8 cellular contexts compared by ENCODE assay signal in genomic region chr11:64245797-64246623, GRCh38. TPM values are rescaled to one million over a fixed set of nuclear protein-coding genes. Genes with fewer than 3 reads are reported as not detected.
A peak's percentile ranks its signal among the peaks of the same experiment; 100 is the strongest.
DNase-seq lines count a peak whose midpoint lies in the region; ATAC-seq and TF ChIP-seq lines count a peak whose summit lies in the region.

No MANE protein-coding gene starts in this region.

- intact Hi-C loops in thyroid gland (cut with DNase I): no loop called here

- H3K4me3 Mint-ChIP-seq in activated T-cell treated with anti-CD3 and anti-CD28 coated beads, Interleukin-2, amount 50 U/mL, for 4 hours: peak overlapping the region; percentile 97
- H3K4me3 Mint-ChIP-seq in neural crest cell: peak overlapping the region; percentile 90

- 1 to 2% methylated on average over 19 to 28 of the region's 47 CpGs for WGBS in thyroid gland, 2 donors

- H3K9me3 Mint-ChIP-seq in activated T-cell treated with anti-CD3 and anti-CD28 coated beads, Interleukin-2, amount 50 U/mL, for 4 hours: no peaks in the 10 kb centered on the region
- H3K9me3 Mint-ChIP-seq in neural crest cell: no peaks in the 10 kb centered on the region

- ATAC-seq in activated T-cell treated with anti-CD3 and anti-CD28 coated beads, Interleukin-2, amount 50 U/mL, for 4 hours: peak; percentile 16 to 20
- no peak for ATAC-seq in GM18498 (IDR thresholded peaks at IDR 0.05; ENCODE audit: unreplicated experiment)

- H3K4me3 ChIP-seq in thyroid gland (replicated peaks in 1 of 3): peak overlapping the region; percentile 3 to 66 (median 55)

- peak in 1 of 2 donors; percentile 14 for TF ChIP-seq POLR2A in thyroid gland (IDR thresholded peaks at IDR 0.05)

- H3K27me3 ChIP-seq in thyroid gland: no peaks in the 10 kb centered on the region

- peak overlapping the region; percentile 53 to 84 (median 65) for H3K27ac ChIP-seq in thyroid gland

- peak overlapping the region; percentile 19 for H3K27ac Mint-ChIP-seq in neural crest cell (ENCODE audit: unreplicated experiment)

- H3K27me3 Mint-ChIP-seq in activated T-cell treated with anti-CD3 and anti-CD28 coated beads, Interleukin-2, amount 50 U/mL, for 4 hours (ENCODE audit: low read depth): no peaks in the 10 kb centered on the region
- peaks cover 5% of the 10 kb centered on the region for H3K27me3 Mint-ChIP-seq in neural crest cell (ENCODE audit: low read depth)

- DNase-seq in NCI-H146 (lab: John Stamatoyannopoulos, UW) (peak; percentile 60), NCI-H146 treated with DMSO at 0.1 percent for 48 hours (lab: John Stamatoyannopoulos, UW; ENCODE audit: unreplicated experiment) (no peak), NOMO-1 treated with dmso at 0.1 percent for 144 hours (lab: John Stamatoyannopoulos, UW; ENCODE audit: unreplicated experiment) (peak; percentile 34), fibroblast of gingiva (ENCODE audit: low read depth) (peak; percentile 83), neural crest cell (ENCODE audit: low read depth, low spot score) (no peak), thyroid gland (peak; percentile 74 to 81)
- peak; percentile 82 for DNase-seq in activated T-cell treated with anti-CD3 and anti-CD28 coated beads, Interleukin-2, amount 50 U/mL, for 4 hours

- no peaks in the 10 kb centered on the region for H3K9me3 ChIP-seq in thyroid gland

- TF ChIP-seq CTCF in neural crest cell (conservative IDR thresholded peaks at IDR 0.05): no peak
- TF ChIP-seq CTCF in thyroid gland (IDR thresholded peaks at IDR 0.05): no peak

- H3K4me1 Mint-ChIP-seq in activated T-cell treated with anti-CD3 and anti-CD28 coated beads, Interleukin-2, amount 50 U/mL, for 4 hours (ENCODE audit: low read depth): peaks cover 28% of the 10 kb centered on the region
- H3K4me1 Mint-ChIP-seq in neural crest cell: peaks cover 20% of the 10 kb centered on the region

- H3K36me3 ChIP-seq in thyroid gland: no peaks in the 10 kb centered on the region

- no peaks in the 10 kb centered on the region for H3K36me3 Mint-ChIP-seq in activated T-cell treated with anti-CD3 and anti-CD28 coated beads, Interleukin-2, amount 50 U/mL, for 4 hours (ENCODE audit: insufficient read depth)
- no peaks in the 10 kb centered on the region for H3K36me3 Mint-ChIP-seq in neural crest cell (ENCODE audit: low read depth)

- H3K4me1 ChIP-seq in thyroid gland: peaks cover 34 to 35% of the 10 kb centered on the region in 2 donors

RNA-seq across cellular contexts. Expression of gene PPP1R14B, which starts 0.7 kb away (rescaled TPM):
- 100 to 1,000 TPM; 417 to 505 (median 438) TPM for total RNA-seq in activated T-cell treated with anti-CD3 and anti-CD28 coated beads, Interleukin-2, amount 50 U/mL, for 4 hours
- total RNA-seq in neural crest cell (286 and 296 TPM in 2 replicates), thyroid gland (100 to 1,000 TPM in 1 of 4 donors, 10 to 100 TPM in 3; 34.2 to 103 (median 83.8) TPM)

RNA-seq across cellular contexts. Expression of gene FKBP2, which starts 5.1 kb away (rescaled TPM):
- total RNA-seq in activated T-cell treated with anti-CD3 and anti-CD28 coated beads, Interleukin-2, amount 50 U/mL, for 4 hours: 10 to 100 TPM; 43.3 to 48.9 (median 44.4) TPM
- total RNA-seq in neural crest cell (29.2 and 33.7 TPM in 2 replicates), thyroid gland (100 to 1,000 TPM; 107 to 271 (median 196) TPM)

RNA-seq across cellular contexts. Expression of gene PLCB3, which starts 5.3 kb away (rescaled TPM):
- 1 to 10 TPM; 6.2 to 8.2 (median 6.4) TPM for total RNA-seq in activated T-cell treated with anti-CD3 and anti-CD28 coated beads, Interleukin-2, amount 50 U/mL, for 4 hours
- total RNA-seq in neural crest cell (36.4 and 40.5 TPM in 2 replicates), thyroid gland (10 to 100 TPM; 18.8 to 39.2 (median 23.5) TPM)

RNA-seq across cellular contexts. Expression of gene VEGFB, which starts 11.6 kb away (rescaled TPM):
- total RNA-seq in activated T-cell treated with anti-CD3 and anti-CD28 coated beads, Interleukin-2, amount 50 U/mL, for 4 hours: 10 to 100 TPM; 41.5 to 75.6 (median 53.2) TPM
- 61.2 and 62.7 TPM in 2 replicates for total RNA-seq in neural crest cell
- total RNA-seq in thyroid gland: 100 to 1,000 TPM in 1 of 4 donors, 10 to 100 TPM in 3; 52.9 to 101 (median 75.7) TPM

RNA-seq across cellular contexts. Expression of gene DNAJC4, which starts 15.7 kb away (rescaled TPM):
- total RNA-seq in activated T-cell treated with anti-CD3 and anti-CD28 coated beads, Interleukin-2, amount 50 U/mL, for 4 hours: 10 to 100 TPM; 15.0 to 16.6 (median 16.1) TPM
- total RNA-seq in neural crest cell (27.2 TPM in 2 replicates), thyroid gland (10 to 100 TPM; 10.9 to 48.6 (median 21.9) TPM)

Comparison
In these comparisons a context has a peak if more than half of its experiments do, and no peak if none do; other contexts are left out.
1. DNase-seq: peak in NCI-H146 (single experiment), NOMO-1 treated with dmso at 0.1 percent for 144 hours (single experiment), activated T-cell treated with anti-CD3 and anti-CD28 coated beads, Interleukin-2, amount 50 U/mL, for 4 hours (single experiment), fibroblast of gingiva (single experiment) and thyroid gland (2 of 2); none in NCI-H146 treated with DMSO at 0.1 percent for 48 hours (single experiment) and neural crest cell (single experiment).